In the genomic region with DNA sequence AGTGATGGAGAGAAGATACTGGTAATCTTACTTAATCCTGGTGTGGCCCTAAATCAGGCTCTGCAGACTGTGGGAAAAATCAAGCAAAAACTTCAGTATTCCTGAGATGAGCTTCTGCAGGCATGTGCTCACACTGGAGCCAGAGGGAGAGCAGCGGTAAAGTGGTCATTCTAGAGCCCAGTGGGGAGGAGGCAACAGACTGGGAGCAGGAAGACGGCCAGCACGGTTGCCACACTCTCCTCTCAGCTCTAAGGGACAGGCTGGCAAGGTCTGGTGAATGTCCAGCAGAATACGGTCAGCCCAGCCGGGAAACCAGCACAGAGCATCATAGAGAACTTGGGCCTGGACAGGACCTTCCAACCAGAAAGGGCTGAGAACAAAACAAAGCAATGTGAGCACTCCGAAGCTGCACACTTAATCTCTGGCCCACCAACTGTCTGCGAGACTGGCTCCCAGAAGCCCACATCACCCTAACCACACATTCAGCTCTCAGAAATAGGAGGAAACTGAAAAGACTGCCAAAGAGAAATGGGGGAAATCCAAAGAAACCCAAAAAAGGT, we compare ENCODE assay signal across 26 cellular contexts. TPM values are rescaled to one million over a fixed set of nuclear protein-coding genes. Genes with fewer than 3 reads are reported as not detected.
DNase-seq lines count a peak whose midpoint lies in the region; ATAC-seq and TF ChIP-seq lines count a peak whose summit lies in the region.
"Had no signal": no experiment of that assay in that cellular context is flagged by ENCODE, and none has a peak within 500 bp of the region (broad histone marks: within the 10 kb centered on the region; RNA-seq: fewer than 3 reads in every experiment).

No MANE protein-coding gene starts in this region.

- H3K27me3 Mint-ChIP-seq in mesothelial cell of epicardium (ENCODE audit: low read depth): no peaks in the 10 kb centered on the region
- H3K27me3 Mint-ChIP-seq: activated naive CD8-positive, alpha-beta T cell treated with anti-CD3 and anti-CD28 coated beads, Interleukin-2, amount 50 U/mL, for 24 hours; activated T-cell treated with anti-CD3 and anti-CD28 coated beads, Interleukin-2, amount 50 U/mL, for 24 hours; brain; memory B cell; naive thymus-derived CD4-positive, alpha-beta T cell; T-cell had no signal

- peak; percentile 61 for ATAC-seq in left ventricle myocardium superior
- ATAC-seq in HG03108 (IDR thresholded peaks at IDR 0.05; ENCODE audit: unreplicated experiment): no peak
- ATAC-seq in GM18909 (IDR thresholded peaks at IDR 0.05; ENCODE audit: poor library complexity, unreplicated experiment): no peak
- ATAC-seq: activated naive CD8-positive, alpha-beta T cell treated with anti-CD3 and anti-CD28 coated beads, Interleukin-2, amount 50 U/mL, for 24 hours; naive thymus-derived CD4-positive, alpha-beta T cell; right lobe of liver; T-cell had no signal

- no peaks in the 10 kb centered on the region for H3K9me3 Mint-ChIP-seq in mesothelial cell of epicardium
- H3K9me3 Mint-ChIP-seq: activated naive CD8-positive, alpha-beta T cell treated with anti-CD3 and anti-CD28 coated beads, Interleukin-2, amount 50 U/mL, for 24 hours; activated T-cell treated with anti-CD3 and anti-CD28 coated beads, Interleukin-2, amount 50 U/mL, for 24 hours; brain; memory B cell; T-cell had no signal

- H3K27ac ChIP-seq in BLaER1: 0 out of 2 replicates have a peak overlapping the region, but pooled peaks have one; percentile 33
- H3K27ac ChIP-seq: coronary artery, Peyer's patch, right lobe of liver, SJCRH30 had no signal

- peak; percentile 84 for DNase-seq in cerebellar cortex (ENCODE audit: low spot score)
- DNase-seq in left ventricle myocardium superior: no peak
- peak; percentile 19 for DNase-seq in pons (ENCODE audit: low spot score)
- no peak for DNase-seq in activated CD8-positive, alpha-beta memory T cell treated with anti-CD3 and anti-CD28 coated beads, Interleukin-2, amount 50 U/mL, for 4 hours
- DNase-seq in mesothelial cell of epicardium (ENCODE audit: low spot score in 2 of 2, unreplicated experiment in 2 of 2): no peak
- DNase-seq: activated gamma-delta T cell treated with Interleukin-2 at 50 U/mL for 16 hours; activated naive CD8-positive, alpha-beta T cell treated with anti-CD3 and anti-CD28 coated beads, Interleukin-2, amount 50 U/mL, for 24 hours; activated T-cell treated with anti-CD3 and anti-CD28 coated beads, Interleukin-2, amount 50 U/mL, for 24 hours; BE2C; Calu3; glutamatergic neuron; naive thymus-derived CD4-positive, alpha-beta T cell; NCI-H1092; NCI-H187; NCI-H2171 treated with DMSO at 0.1 percent for 48 hours; NCI-H526; Peyer's patch; right lobe of liver; SJCRH30; T-cell had no signal

- no peak overlapping the region for H3K4me3 Mint-ChIP-seq in mesothelial cell of epicardium
- H3K4me3 Mint-ChIP-seq: activated naive CD8-positive, alpha-beta T cell treated with anti-CD3 and anti-CD28 coated beads, Interleukin-2, amount 50 U/mL, for 24 hours; activated T-cell treated with anti-CD3 and anti-CD28 coated beads, Interleukin-2, amount 50 U/mL, for 24 hours; brain; memory B cell; naive thymus-derived CD4-positive, alpha-beta T cell; T-cell had no signal

- peaks cover 15% of the 10 kb centered on the region for H3K4me1 Mint-ChIP-seq in mesothelial cell of epicardium

- intact Hi-C loops in left ventricle myocardium superior (cut with micrococcal nuclease): no loop called here

- peaks cover 70% of the 10 kb centered on the region for H4K20me1 ChIP-seq in BLaER1

- peaks cover 76% of the 10 kb centered on the region for H3K4me1 ChIP-seq in BLaER1
- H3K4me1 ChIP-seq: Peyer's patch, right lobe of liver had no signal

- no peak overlapping the region for H3K27ac Mint-ChIP-seq in mesothelial cell of epicardium
- H3K27ac Mint-ChIP-seq: activated naive CD8-positive, alpha-beta T cell treated with anti-CD3 and anti-CD28 coated beads, Interleukin-2, amount 50 U/mL, for 24 hours; activated T-cell treated with anti-CD3 and anti-CD28 coated beads, Interleukin-2, amount 50 U/mL, for 24 hours; brain; memory B cell; naive thymus-derived CD4-positive, alpha-beta T cell; T-cell had no signal

- no peaks in the 10 kb centered on the region for H3K36me3 ChIP-seq in BLaER1
- H3K36me3 ChIP-seq: BE2C, Peyer's patch, right lobe of liver, SJCRH30 had no signal

- no peak overlapping the region for H3K9ac ChIP-seq in BLaER1

- no peak for TF ChIP-seq CTCF in mesothelial cell of epicardium (IDR thresholded peaks at IDR 0.05; ENCODE audit: unreplicated experiment)

- peak overlapping the region; percentile 69 for H3K4me2 ChIP-seq in BLaER1

- H3K9me3 ChIP-seq in BLaER1: no peaks in the 10 kb centered on the region
- H3K9me3 ChIP-seq: BE2C, Peyer's patch, right lobe of liver, SJCRH30 had no signal

- H3K27me3 ChIP-seq in BLaER1: no peaks in the 10 kb centered on the region
- H3K27me3 ChIP-seq: BE2C, Peyer's patch, right lobe of liver, SJCRH30 had no signal

- no peaks in the 10 kb centered on the region for H3K36me3 Mint-ChIP-seq in mesothelial cell of epicardium
- H3K36me3 Mint-ChIP-seq: brain had no signal

- no peak overlapping the region for H3K4me3 ChIP-seq in BLaER1
- H3K4me3 ChIP-seq: coronary artery, Peyer's patch, right lobe of liver, SJCRH30 had no signal

RNA-seq across cellular contexts. Expression of gene MED27, which starts 30.3 kb away (rescaled TPM):
- total RNA-seq in left ventricle myocardium superior (13.5 TPM), mesothelial cell of epicardium (26.8 to 29.0 TPM (median 28.7 TPM) in 3 replicates)

Comparison
In these comparisons a context has a peak if more than half of its experiments do, and no peak if none do; other contexts are left out.
1. DNase-seq: peak in cerebellar cortex (single experiment) and pons (single experiment); none in left ventricle myocardium superior (single experiment), activated CD8-positive, alpha-beta memory T cell treated with anti-CD3 and anti-CD28 coated beads, Interleukin-2, amount 50 U/mL, for 4 hours (single experiment) and mesothelial cell of epicardium (0 of 2).